ENCODE assay signal across 8 cellular contexts in the genomic region with DNA sequence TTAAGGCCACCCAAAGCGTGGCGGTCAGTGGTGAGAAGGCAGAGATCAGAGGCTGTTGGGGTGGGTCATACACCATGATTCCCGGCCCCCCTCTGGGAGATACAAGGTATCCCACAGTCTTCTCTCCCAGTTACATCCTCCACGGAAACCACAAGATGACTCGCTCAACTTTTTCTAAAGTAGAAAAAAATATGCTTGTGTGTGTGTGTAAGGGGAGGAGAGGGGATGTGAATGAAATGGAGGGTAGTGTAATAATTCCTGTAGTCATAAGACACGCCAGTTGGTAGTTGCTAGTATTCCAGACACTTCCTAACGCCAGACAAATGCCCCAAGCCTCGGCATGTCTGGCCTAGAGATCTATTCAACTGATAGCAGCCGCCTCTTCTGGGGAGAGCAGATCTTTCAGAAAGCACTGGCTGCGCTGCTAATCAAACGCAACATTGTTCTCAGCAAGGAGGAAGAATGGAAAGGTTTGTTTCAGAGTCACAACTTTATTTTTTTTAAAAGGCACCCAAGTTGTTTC.
DNase-seq lines count a peak whose midpoint lies in the region; ATAC-seq, FAIRE-seq and TF ChIP-seq lines count a peak whose summit lies in the region.

No MANE protein-coding gene starts in this region.

- H3K36me3 ChIP-seq in BE2C: no peaks in the 10 kb centered on the region
- H3K36me3 ChIP-seq in heart right ventricle: peaks cover 0 to 11% (median 0%) of the 10 kb centered on the region in 9 donors
- H3K36me3 ChIP-seq in sigmoid colon: no peaks in the 10 kb centered on the region

- H3K27me3 ChIP-seq in BE2C (no peaks in the 10 kb centered on the region), heart right ventricle (no peaks in the 10 kb centered on the region), sigmoid colon (no peaks in the 10 kb centered on the region)

- no peaks in the 10 kb centered on the region for H3K9me3 ChIP-seq in BE2C
- H3K9me3 ChIP-seq in heart right ventricle: no peaks in the 10 kb centered on the region
- no peaks in the 10 kb centered on the region for H3K9me3 ChIP-seq in sigmoid colon

- WGBS in heart right ventricle, 2 donors: 18 to 20% methylated on average over 11 of the region's 11 CpGs
- 18 to 20% methylated on average over 11 of the region's 11 CpGs for WGBS in sigmoid colon, 2 donors

- no peak for TF ChIP-seq EP300 in sigmoid colon (IDR thresholded peaks at IDR 0.05)

- H3K36me3 Mint-ChIP-seq in activated naive CD4-positive, alpha-beta T cell treated with anti-CD3 and anti-CD28 coated beads, Interleukin-2, amount 50 U/mL, for 72 hours: peaks cover 25 to 29% of the 10 kb centered on the region in 2 donors

- no peak for FAIRE-seq in GM19239 (lab: Jason Lieb, UNC)

- DNase-seq in BE2C (peak; percentile 55), NB4 (ENCODE audit: low read depth) (peak; percentile 63), heart right ventricle (no peak), sigmoid colon (no peak), NCI-H345 (lab: John Stamatoyannopoulos, UW) (no peak), GM19239 (ENCODE audit: insufficient read length, low spot score) (no peak)
- DNase-seq in activated naive CD4-positive, alpha-beta T cell treated with anti-CD3 and anti-CD28 coated beads, Interleukin-2, amount 50 U/mL, for 72 hours (ENCODE audit: low spot score in 2 of 2): no peak

- TF ChIP-seq CTCF in BE2C (IDR thresholded peaks at IDR 0.05; ENCODE audit: low read depth, low read length) (no peak), NB4 (IDR thresholded peaks at IDR 0.05; ENCODE audit: low read depth, low read length) (no peak), heart right ventricle (IDR thresholded peaks at IDR 0.05) (no peak), sigmoid colon (IDR thresholded peaks at IDR 0.05) (no peak)

- intact Hi-C loops in heart right ventricle (cut with DNase I) (loop anchor here in 9 of 10 donors (2.0 to 5.0 kb wide), 6 partner anchors 69 to 331 kb away; a partner anchor contains a TSS), sigmoid colon (cut with DNase I) (loop anchor here (2.0 to 5.0 kb wide), 2 partner anchors 73 to 246 kb away; no protein-coding TSS in a partner anchor)

- H3K27ac Mint-ChIP-seq in activated naive CD4-positive, alpha-beta T cell treated with anti-CD3 and anti-CD28 coated beads, Interleukin-2, amount 50 U/mL, for 72 hours: peak overlapping the region; percentile 94 to 100

- peak; percentile 6 for ATAC-seq in GM21528 (IDR thresholded peaks at IDR 0.05; ENCODE audit: low FRiP score, unreplicated experiment)
- ATAC-seq in activated naive CD4-positive, alpha-beta T cell treated with anti-CD3 and anti-CD28 coated beads, Interleukin-2, amount 50 U/mL, for 72 hours: peak; percentile 6 to 20
- peak; percentile 0 to 24 (median 8) for ATAC-seq in heart right ventricle

- H3K27ac ChIP-seq in heart right ventricle (peak overlapping the region; percentile 93 to 99 (median 97)), sigmoid colon (peak overlapping the region; percentile 87 to 98 (median 94))

- no peak for TF ChIP-seq POLR2A in NB4 (IDR thresholded peaks at IDR 0.05; ENCODE audit: extremely low read depth, insufficient read length)
- TF ChIP-seq POLR2A in sigmoid colon (IDR thresholded peaks at IDR 0.05): no peak

- H3K4me1 ChIP-seq in BE2C (no peaks in the 10 kb centered on the region; the same call in 1 of the 2 replicates), heart right ventricle (peaks cover 14 to 58% (median 44%) of the 10 kb centered on the region in 9 donors), sigmoid colon (peaks cover 0 to 53% (median 44%) of the 10 kb centered on the region in 4 donors)

- H3K4me3 ChIP-seq in BE2C (ENCODE audit: low read depth, low read length) (peak overlapping the region; percentile 48), NB4 (ENCODE audit: low read depth, low read length) (peak overlapping the region; percentile 65), heart right ventricle (peak overlapping the region in 9 of 10 donors; percentile 38 to 71 (median 56)), sigmoid colon (peak overlapping the region in 3 of 4 donors; percentile 46 to 51 (median 50))

- H3K9me3 Mint-ChIP-seq in activated naive CD4-positive, alpha-beta T cell treated with anti-CD3 and anti-CD28 coated beads, Interleukin-2, amount 50 U/mL, for 72 hours: peaks cover 0 to 3% of the 10 kb centered on the region in 2 donors

Comparison
In these comparisons a context has a peak if more than half of its experiments do, and no peak if none do; other contexts are left out.
1. DNase-seq: peak in BE2C (single experiment) and NB4 (single experiment); none in activated naive CD4-positive, alpha-beta T cell treated with anti-CD3 and anti-CD28 coated beads, Interleukin-2, amount 50 U/mL, for 72 hours (0 of 2), heart right ventricle (0 of 2), sigmoid colon (single experiment), NCI-H345 (single experiment) and GM19239 (single experiment).
2. Peak in every context shown above with its lines, with median percentiles within 50 percentile points of each other: H3K4me3 ChIP-seq and ATAC-seq.